22 cellular contexts compared by ENCODE assay signal in genomic region chr10:33800986-33801385, GRCh38.
DNase-seq lines count a peak whose midpoint lies in the region; ATAC-seq, FAIRE-seq and TF ChIP-seq lines count a peak whose summit lies in the region.
"Had no signal": no experiment of that assay in that cellular context is flagged by ENCODE, and none has a peak within 500 bp of the region (broad histone marks: within the 10 kb centered on the region; RNA-seq: fewer than 3 reads in every experiment).

No MANE protein-coding gene starts in this region.

- no peak for ATAC-seq in left cardiac atrium
- ATAC-seq in HG03280 (IDR thresholded peaks at IDR 0.05; ENCODE audit: unreplicated experiment) = no peak
- ATAC-seq in GM18870 (IDR thresholded peaks at IDR 0.05; ENCODE audit: unreplicated experiment) = no peak
- ATAC-seq: Panc1 had no signal

- H3K4me3 ChIP-seq in left ventricle myocardium inferior = no peak overlapping the region
- H3K4me3 ChIP-seq in bronchial epithelial cell (ENCODE audit: low read depth, low read length) = no peak overlapping the region

- peak overlapping the region; percentile 32 for H3K27ac Mint-ChIP-seq in mesothelial cell of epicardium

- no peak for FAIRE-seq in bronchial epithelial cell (lab: Jason Lieb, UNC)
- FAIRE-seq: A204.1, GM19239 had no signal

- no peak overlapping the region for H3K4me3 Mint-ChIP-seq in mesothelial cell of epicardium

- no peaks in the 10 kb centered on the region for H3K9me3 ChIP-seq in left ventricle myocardium inferior (replicated peaks)

- no peaks in the 10 kb centered on the region for H3K9me3 Mint-ChIP-seq in mesothelial cell of epicardium

- no peak for TF ChIP-seq CTCF in left ventricle myocardium inferior (IDR thresholded peaks at IDR 0.05; ENCODE audit: borderline replicate concordance)
- TF ChIP-seq CTCF in bronchial epithelial cell (IDR thresholded peaks at IDR 0.05; ENCODE audit: insufficient read depth, low read length, severe bottlenecking) = no peak
- no peak for TF ChIP-seq CTCF in mesothelial cell of epicardium (IDR thresholded peaks at IDR 0.05; ENCODE audit: unreplicated experiment)

- peak overlapping the region; percentile 88 for H3K27ac ChIP-seq in left ventricle myocardium inferior (replicated peaks)

- H3K27me3 ChIP-seq in left ventricle myocardium inferior (ENCODE audit: low read depth) (no peaks in the 10 kb centered on the region), bronchial epithelial cell (ENCODE audit: control insufficient read depth, insufficient read depth, low read length) (no peaks in the 10 kb centered on the region)

- intact Hi-C loops in left ventricle myocardium inferior (cut with micrococcal nuclease) = no loop called here
- intact Hi-C loops in left cardiac atrium (cut with DNase I) = loop anchor here (10.0 kb wide), 1 partner anchor 466 kb away; the partner anchor contains the start of gene NRP1 (in 2 of the 2)

- H3K36me3 ChIP-seq in left ventricle myocardium inferior (no peaks in the 10 kb centered on the region), bronchial epithelial cell (ENCODE audit: control insufficient read depth, insufficient read depth, low read length) (no peaks in the 10 kb centered on the region)

- H3K36me3 Mint-ChIP-seq in mesothelial cell of epicardium = no peaks in the 10 kb centered on the region

- DNase-seq in left ventricle myocardium inferior (no peak), left cardiac atrium (no peak), bronchial epithelial cell (ENCODE audit: low read depth) (peak; percentile 3), mesothelial cell of epicardium (ENCODE audit: low spot score in 2 of 2, unreplicated experiment in 2 of 2) (no peak), Kasumi-1 (lab: John Stamatoyannopoulos, UW) (no peak), Ammon's horn (ENCODE audit: low spot score) (no peak)
- DNase-seq: C1 segment of cervical spinal cord, DMS153, H7, Karpas-422, MM.1S, NCI-H1092 treated with DMSO at 0.1 percent for 48 hours, NCI-H1694, NCI-H2107, NCI-H2227 treated with DMSO at 0.1 percent for 48 hours, NCI-H524, SIG-M5 had no signal

- peaks cover 41% of the 10 kb centered on the region for H3K4me1 Mint-ChIP-seq in mesothelial cell of epicardium

- no peaks in the 10 kb centered on the region for H3K27me3 Mint-ChIP-seq in mesothelial cell of epicardium (ENCODE audit: low read depth)

- H3K4me1 ChIP-seq in left ventricle myocardium inferior = peaks cover 21% of the 10 kb centered on the region
